In genomic region chr5:31639488-31640011, GRCh38 we compare ENCODE assay signal across 8 cellular contexts. TPM values are rescaled to one million over a fixed set of nuclear protein-coding genes. Genes with fewer than 3 reads are reported as not detected.
DNase-seq lines count a peak whose midpoint lies in the region; FAIRE-seq and TF ChIP-seq lines count a peak whose summit lies in the region.

No MANE protein-coding gene starts in this region.

- H3K9me3 ChIP-seq in cardiac muscle cell (ENCODE audit: low read depth) (no peaks in the 10 kb centered on the region), thymus (ENCODE audit: control insufficient read depth) (no peaks in the 10 kb centered on the region)

- H3K36me3 ChIP-seq in cardiac muscle cell (no peaks in the 10 kb centered on the region), thymus (ENCODE audit: control insufficient read depth, insufficient read depth) (no peaks in the 10 kb centered on the region)

- peaks cover 32% of the 10 kb centered on the region for H3K4me1 ChIP-seq in cardiac muscle cell (ENCODE audit: low read depth)
- H3K4me1 ChIP-seq in thymus (ENCODE audit: control insufficient read depth, insufficient read depth, low read length), result peaks cover 3% of the 10 kb centered on the region

- intact Hi-C loops in cardiac septum (cut with DNase I), result loop anchor here (1.0 to 5.0 kb wide), 4 partner anchors 33 to 170 kb away; no protein-coding TSS in a partner anchor
- intact Hi-C loops in activated T-helper 2 cell treated with anti-CD3 and anti-CD28 coated beads, Interferon-gamma antibody, Interleukin-2, Interleukin-4, amounts not matched to agents 10 μg/mL and 5 μg/mL and 100 μg/mL, durations not matched to agents 14 hours and 24 hours and 36 hours (cut with micrococcal nuclease), result loop anchor here (5.0 kb wide), 2 partner anchors 57 to 107 kb away; partner anchors contain the start of genes C5orf22 and DROSHA

- DNase-seq in cardiac muscle cell (ENCODE audit: low read depth in 1 of 2, low spot score in 1 of 2), result no peak
- no peak for DNase-seq in cardiac septum (ENCODE audit: low spot score)
- DNase-seq in activated T-helper 2 cell treated with anti-CD3 and anti-CD28 coated beads, Interferon-gamma antibody, Interleukin-2, Interleukin-4, amounts not matched to agents 10 μg/mL and 5 μg/mL and 100 μg/mL, durations not matched to agents 14 hours and 24 hours and 36 hours (ENCODE audit: low spot score), result no peak
- DNase-seq in immature natural killer cell, result no peak
- no peak for DNase-seq in T1000 (lab: John Stamatoyannopoulos, UW)
- DNase-seq in RCC 7860 (ENCODE audit: low spot score), result no peak
- DNase-seq in NCI-H2107 (lab: John Stamatoyannopoulos, UW), result no peak

- no peak for TF ChIP-seq CTCF in cardiac muscle cell (IDR thresholded peaks at IDR 0.05; ENCODE audit: low read depth, low read length)

- H3K4me3 Mint-ChIP-seq in activated T-helper 2 cell treated with anti-CD3 and anti-CD28 coated beads, Interferon-gamma antibody, Interleukin-2, Interleukin-4, amounts not matched to agents 10 μg/mL and 5 μg/mL and 100 μg/mL, durations not matched to agents 14 hours and 24 hours and 36 hours (ENCODE audit: low read depth), result peak overlapping the region; percentile 50
- peak overlapping the region in 3 of 5 donors; percentile 66 to 70 (median 69) for H3K4me3 Mint-ChIP-seq in immature natural killer cell

- peak overlapping the region; percentile 45 for H3K4me3 ChIP-seq in cardiac muscle cell
- peak overlapping the region; percentile 64 for H3K4me3 ChIP-seq in thymus (ENCODE audit: low read length)

- FAIRE-seq in RCC 7860 (lab: Jason Lieb, UNC), result no peak

- 5% methylated on average over 41 of the region's 41 CpGs for WGBS in thymus

- no peaks in the 10 kb centered on the region for H3K9me3 Mint-ChIP-seq in activated T-helper 2 cell treated with anti-CD3 and anti-CD28 coated beads, Interferon-gamma antibody, Interleukin-2, Interleukin-4, amounts not matched to agents 10 μg/mL and 5 μg/mL and 100 μg/mL, durations not matched to agents 14 hours and 24 hours and 36 hours
- no peaks in the 10 kb centered on the region for H3K9me3 Mint-ChIP-seq in immature natural killer cell

- no peak overlapping the region for H3K27ac ChIP-seq in cardiac muscle cell
- H3K27ac ChIP-seq in thymus (ENCODE audit: low read depth), result no peak overlapping the region

- H3K27ac Mint-ChIP-seq in activated T-helper 2 cell treated with anti-CD3 and anti-CD28 coated beads, Interferon-gamma antibody, Interleukin-2, Interleukin-4, amounts not matched to agents 10 μg/mL and 5 μg/mL and 100 μg/mL, durations not matched to agents 14 hours and 24 hours and 36 hours, result no peak overlapping the region
- no peak overlapping the region for H3K27ac Mint-ChIP-seq in immature natural killer cell

- H3K27me3 Mint-ChIP-seq in activated T-helper 2 cell treated with anti-CD3 and anti-CD28 coated beads, Interferon-gamma antibody, Interleukin-2, Interleukin-4, amounts not matched to agents 10 μg/mL and 5 μg/mL and 100 μg/mL, durations not matched to agents 14 hours and 24 hours and 36 hours (ENCODE audit: low read depth), result peaks cover 22% of the 10 kb centered on the region
- H3K27me3 Mint-ChIP-seq in immature natural killer cell (ENCODE audit: low read depth in 3 of 3), result peaks cover 2 to 5% (median 5%) of the 10 kb centered on the region in 3 donors

- peaks cover 6% of the 10 kb centered on the region for H3K4me1 Mint-ChIP-seq in activated T-helper 2 cell treated with anti-CD3 and anti-CD28 coated beads, Interferon-gamma antibody, Interleukin-2, Interleukin-4, amounts not matched to agents 10 μg/mL and 5 μg/mL and 100 μg/mL, durations not matched to agents 14 hours and 24 hours and 36 hours (ENCODE audit: low read depth)
- peaks cover 14 to 16% of the 10 kb centered on the region in 2 donors for H3K4me1 Mint-ChIP-seq in immature natural killer cell

- peaks cover 17% of the 10 kb centered on the region for H3K27me3 ChIP-seq in cardiac muscle cell
- H3K27me3 ChIP-seq in thymus (ENCODE audit: control insufficient read depth, insufficient read depth), result peaks cover 20% of the 10 kb centered on the region

- no peaks in the 10 kb centered on the region for H3K36me3 Mint-ChIP-seq in activated T-helper 2 cell treated with anti-CD3 and anti-CD28 coated beads, Interferon-gamma antibody, Interleukin-2, Interleukin-4, amounts not matched to agents 10 μg/mL and 5 μg/mL and 100 μg/mL, durations not matched to agents 14 hours and 24 hours and 36 hours (ENCODE audit: low read depth)
- H3K36me3 Mint-ChIP-seq in immature natural killer cell, result no peaks in the 10 kb centered on the region

RNA-seq across cellular contexts. Expression of gene PDZD2, which starts 0.6 kb away (rescaled TPM):
- 1.9 and 3.5 TPM in 2 replicates for total RNA-seq in cardiac muscle cell
- polyA plus RNA-seq in cardiac muscle cell, result 3.0 and 5.8 TPM in 2 replicates
- 67.1 TPM for total RNA-seq in cardiac septum
- 0.05 and 0.25 TPM in 2 replicates for total RNA-seq in activated T-helper 2 cell treated with anti-CD3 and anti-CD28 coated beads, Interferon-gamma antibody, Interleukin-2, Interleukin-4, amounts not matched to agents 10 μg/mL and 5 μg/mL and 100 μg/mL, durations not matched to agents 14 hours and 24 hours and 36 hours
- under 1 TPM in 1 of 3 donors, not detected in 2; 0.37 TPM for polyA plus RNA-seq in immature natural killer cell
- polyA plus RNA-seq in thymus, result 6.8 TPM

Comparison
In these comparisons a context has a peak if more than half of its experiments do, and no peak if none do; other contexts are left out.
1. RNA of gene PDZD2, which starts 0.6 kb away (total RNA-seq): 67.1 TPM in cardiac septum (single experiment); 1.9 to 3.5 TPM in cardiac muscle cell and 0.05 to 0.25 TPM in activated T-helper 2 cell treated with anti-CD3 and anti-CD28 coated beads, Interferon-gamma antibody, Interleukin-2, Interleukin-4, amounts not matched to agents 10 μg/mL and 5 μg/mL and 100 μg/mL, durations not matched to agents 14 hours and 24 hours and 36 hours; every median in the first group is over 10 times any median in the second.